ENCODE assay signal across 19 cellular contexts in genomic region chr10:17094844-17095243, GRCh38. TPM values are rescaled to one million over a fixed set of nuclear protein-coding genes. Genes with fewer than 3 reads are reported as not detected.
DNase-seq lines count a peak whose midpoint lies in the region; ATAC-seq, FAIRE-seq and TF ChIP-seq lines count a peak whose summit lies in the region.
"Had no signal": no experiment of that assay in that cellular context is flagged by ENCODE, and none has a peak within 500 bp of the region (broad histone marks: within the 10 kb centered on the region; RNA-seq: fewer than 3 reads in every experiment).

No MANE protein-coding gene starts in this region.

- H3K4me2 ChIP-seq in K562 (ENCODE audit: insufficient read depth, low read length) = no peak overlapping the region
- H3K4me2 ChIP-seq: A549; BLaER1 treated with 17β-estradiol and CSF1 and Interleukin-3, amounts not matched to agents 10 nM and 100 nM had no signal

- no peak for FAIRE-seq in K562 (lab: Jason Lieb, UNC)
- peak; percentile 6 for FAIRE-seq in kidney (lab: Jason Lieb, UNC)
- FAIRE-seq: D721Med, GM12891, GM19239 had no signal

- no peak for TF ChIP-seq EP300 in K562 (IDR thresholded peaks at IDR 0.05; ENCODE audit: low read length)

- no TSS peak for BruUV-seq in K562 (replicated peaks; lab: Mats Ljungman, UMichigan)

- no peak for TF ChIP-seq CTCF in HEK293 (tag by site-specific recombination; IDR thresholded peaks at IDR 0.05)
- TF ChIP-seq CTCF in K562 (IDR thresholded peaks at IDR 0.05 in 2 of 3, conservative IDR thresholded peaks at IDR 0.05 in 1 of 3; ENCODE audit: insufficient read depth in 2 of 3, low read depth in 1 of 3, low read length in 3 of 3) = no peak
- TF ChIP-seq CTCF in kidney (IDR thresholded peaks at IDR 0.05; ENCODE audit: borderline replicate concordance, extremely low read depth, insufficient read depth) = no peak

- CTCF ChIA-PET in HEK293 (lab: Yijun Ruan, JAX) = no interaction called here
- CTCF ChIA-PET in K562 (lab: Yijun Ruan, JAX; ENCODE audit: low intra/inter-chr PET ratio) = no interaction called here

- no peaks in the 10 kb centered on the region for H4K20me1 ChIP-seq in K562 (replicated peaks; ENCODE audit: control insufficient read depth, insufficient read depth, low read length)
- H4K20me1 ChIP-seq: BLaER1 treated with 17β-estradiol and CSF1 and Interleukin-3, amounts not matched to agents 10 nM and 100 nM had no signal

- DNase-seq in K562 (ENCODE audit: extremely low read depth in 1 of 4, low spot score in 3 of 4) = no peak
- DNase-seq in kidney = no peak
- DNase-seq in NCI-H524 (lab: John Stamatoyannopoulos, UW) = no peak
- no peak for DNase-seq in NCI-H2196 treated with DMSO at 0.1 percent for 48 hours (lab: John Stamatoyannopoulos, UW; ENCODE audit: unreplicated experiment)
- DNase-seq: AML-193; Caco-2; Calu3; CD4-positive, alpha-beta T cell; CD8-positive, alpha-beta T cell; DMS79 treated with DMSO at 0.1 percent for 48 hours; GF-D8 had no signal

- ATAC-seq in K562 = no peak
- ATAC-seq: A549; CD8-positive, alpha-beta T cell had no signal

- intact Hi-C loops in K562 (cut with micrococcal nuclease) (no loop called here), kidney (cut with DNase I) (no loop called here)

- TF ChIP-seq POLR2A in K562 (conservative IDR thresholded peaks at IDR 0.05) = no peak

- H2AFZ ChIP-seq in K562 (ENCODE audit: low read depth, low read length) = no peak overlapping the region

- in situ Hi-C loops in K562 (cut with MboI) = no loop called here

- no peaks in the 10 kb centered on the region for H3K9me1 ChIP-seq in K562 (ENCODE audit: control insufficient read depth, insufficient read depth, low read length)

- no peak for TF ChIP-seq RAD21 in K562 (CRISPR knock-in tag; conservative IDR thresholded peaks at IDR 0.05 in 1 of 2, IDR thresholded peaks at IDR 0.05 in 1 of 2)

- no peaks in the 10 kb centered on the region for H3K79me2 ChIP-seq in K562 (ENCODE audit: control insufficient read depth, insufficient read depth, low read length)

- H3K4me3 ChIP-seq in HEK293 (ENCODE audit: low read depth, low read length) (no peak overlapping the region), K562 (no peak overlapping the region), kidney (ENCODE audit: low read length in 2 of 2) (no peak overlapping the region)
- H3K4me3 ChIP-seq: A549; BLaER1 treated with 17β-estradiol and CSF1 and Interleukin-3, amounts not matched to agents 10 nM and 100 nM had no signal

- H3K36me3 ChIP-seq in HEK293 (ENCODE audit: control insufficient read depth in 2 of 2, insufficient read depth in 1 of 2, low read length in 2 of 2) (no peaks in the 10 kb centered on the region), K562 (ENCODE audit: control insufficient read depth, insufficient read depth, low read length) (no peaks in the 10 kb centered on the region), kidney (ENCODE audit: control insufficient read depth in 1 of 2, insufficient read depth in 2 of 2, low read length in 2 of 2) (peaks cover 0 to 2% of the 10 kb centered on the region in 2 donors)
- H3K36me3 ChIP-seq: BLaER1 treated with 17β-estradiol and CSF1 and Interleukin-3, amounts not matched to agents 10 nM and 100 nM had no signal

- no peaks in the 10 kb centered on the region for H3K4me1 ChIP-seq in HEK293 (ENCODE audit: control insufficient read depth, insufficient read depth, low read length)
- no peaks in the 10 kb centered on the region; a peak in 2 of 5 replicates for H3K4me1 ChIP-seq in K562 (replicated peaks in 1 of 2; ENCODE audit: control insufficient read depth in 2 of 2, insufficient read depth in 2 of 2, low read length in 2 of 2)
- no peaks in the 10 kb centered on the region for H3K4me1 ChIP-seq in kidney (ENCODE audit: control insufficient read depth in 1 of 2, insufficient read depth in 1 of 2, low read depth in 1 of 2, low read length in 2 of 2)
- H3K4me1 ChIP-seq: A549, Caco-2 had no signal

- no peak overlapping the region for H3K27ac ChIP-seq in HEK293 (ENCODE audit: extremely low read depth, low read depth, low read length)
- H3K27ac ChIP-seq in K562 (ENCODE audit: extremely low read depth, low read depth, low read length) = no peak overlapping the region
- no peak overlapping the region for H3K27ac ChIP-seq in kidney (ENCODE audit: low read depth in 2 of 2, low read length in 2 of 2)
- H3K27ac ChIP-seq: 22Rv1; A549; BLaER1 treated with 17β-estradiol and CSF1 and Interleukin-3, amounts not matched to agents 10 nM and 100 nM; C4-2B had no signal

- POLR2A ChIA-PET in HEK293 (lab: Yijun Ruan, JAX) = no interaction called here
- POLR2A ChIA-PET in K562 (lab: Yijun Ruan, JAX) = no interaction called here

- no peaks in the 10 kb centered on the region for H3K9me3 ChIP-seq in HEK293 (ENCODE audit: control insufficient read depth, insufficient read depth, low read depth, low read length)
- no peaks in the 10 kb centered on the region for H3K9me3 ChIP-seq in K562 (replicated peaks; ENCODE audit: control insufficient read depth, insufficient read depth, low read depth, low read length)
- no peaks in the 10 kb centered on the region for H3K9me3 ChIP-seq in kidney (ENCODE audit: control insufficient read depth in 1 of 2, low read length in 2 of 2)
- H3K9me3 ChIP-seq: Caco-2 had no signal

- no peak overlapping the region for H3K9ac ChIP-seq in K562 (ENCODE audit: insufficient read depth in 1 of 2, low read depth in 2 of 2, low read length in 2 of 2)
- H3K9ac ChIP-seq in kidney (ENCODE audit: low read length in 2 of 2) = no peak overlapping the region
- H3K9ac ChIP-seq: BLaER1 treated with 17β-estradiol and CSF1 and Interleukin-3, amounts not matched to agents 10 nM and 100 nM had no signal

- H3K27me3 ChIP-seq in K562 (ENCODE audit: control insufficient read depth in 2 of 2, insufficient read depth in 2 of 2, low read length in 2 of 2) = no peaks in the 10 kb centered on the region
- H3K27me3 ChIP-seq: BLaER1 treated with 17β-estradiol and CSF1 and Interleukin-3, amounts not matched to agents 10 nM and 100 nM had no signal

TF ChIP-seq in HEK293, 187 proteins besides CTCF, POLR2A, EP300 and RAD21 (continues in another document):
- TF ChIP-seq ZNF626 (tag by site-specific recombination; IDR thresholded peaks at IDR 0.05) = 0 out of 2 replicates have a peak, but pooled peaks have one; percentile 67
- peak; percentile 68 for TF ChIP-seq SETDB1 (IDR thresholded peaks at IDR 0.05; ENCODE audit: insufficient read length, low read length)
- TF ChIP-seq ZNF24 (tag by site-specific recombination; IDR thresholded peaks at IDR 0.05) = 0 out of 2 replicates have a peak, but pooled peaks have one; percentile 50
- TF ChIP-seq HOXC10 (CRISPR knock-in tag; IDR thresholded peaks at IDR 0.05) = no peak
- no peak for TF ChIP-seq ZNF555 (tag by site-specific recombination; conservative IDR thresholded peaks at IDR 0.05)
- TF ChIP-seq ZNF391 (tag by site-specific recombination; IDR thresholded peaks at IDR 0.05; ENCODE audit: borderline replicate concordance, low read depth) = no peak
- TF ChIP-seq ZFP3 (tag by site-specific recombination; IDR thresholded peaks at IDR 0.05; ENCODE audit: low read depth) = no peak
- no peak for TF ChIP-seq ZNF354C (tag by site-specific recombination; IDR thresholded peaks at IDR 0.05; ENCODE audit: borderline replicate concordance, low read depth)

TF ChIP-seq in K562, 482 proteins besides CTCF, POLR2A, EP300 and RAD21:
- peak; percentile 96 for TF ChIP-seq RBM25 (IDR thresholded peaks at IDR 0.05; ENCODE audit: low read depth, low read length, severe bottlenecking)
- peak; percentile 69; the same call in 1 of the 2 replicates for TF ChIP-seq TRIM28 (IDR thresholded peaks at IDR 0.05)
- peak; percentile 53; the same call in 1 of the 2 replicates for TF ChIP-seq CHAMP1 (IDR thresholded peaks at IDR 0.05)
- TF ChIP-seq SMARCA5 (IDR thresholded peaks at IDR 0.05) = peak; percentile 38; the same call in 1 of the 2 replicates
- TF ChIP-seq TAL1 (IDR thresholded peaks at IDR 0.05) = no peak

RNA-seq across cellular contexts. Expression of gene CUBN, which starts 34.8 kb away (rescaled TPM):
- total RNA-seq in K562 (2011; cell fraction: chromatin; rRNA removed; ENCODE audit: low replicate concordance) = 0.55 and 0.67 TPM in 2 replicates
- total RNA-seq in K562 (2011; cell fraction: nucleolus; rRNA removed) = 0.50 and 0.79 TPM in 2 replicates
- total RNA-seq in K562 (2011; cell fraction: nucleoplasm; rRNA removed) = 0.38 and 0.95 TPM in 2 replicates
- total RNA-seq in K562 (2014; rRNA removed) (0.08 and 0.09 TPM in 2 replicates), K562 (2014; rRNA removed; fragmentation: Illumina TruSeq; extraction: Trizol) (0.13 and 0.33 TPM in 2 replicates), K562 (2015; rRNA removed; fragmentation: Illumina TruSeq; extraction: Trizol) (0.22 and 0.23 TPM in 2 replicates), K562 (2021) (0.09 and 0.22 TPM in 2 replicates), kidney (14.8 TPM)
- polyA plus RNA-seq in K562 (2011; rRNA removed) (0.18 and 0.22 TPM in 2 replicates), K562 (2014; fragmentation: Illumina TruSeq; extraction: Trizol) (0.09 and 0.17 TPM in 2 replicates), K562 (2014; fragmentation: Nextera tagmentation; extraction: Ambion mirVana) (under 1 TPM; 0.04 TPM), K562 (2014; rRNA removed) (0.09 and 0.61 TPM in 2 replicates), kidney (ENCODE audit: insufficient read depth, low read depth, low replicate concordance) (31.6 TPM)
- polyA plus RNA-seq in K562 (2011; cell fraction: cytosol; rRNA removed) = 0.03 and 0.07 TPM in 2 replicates
- polyA plus RNA-seq in K562 (2011; cell fraction: nucleus; rRNA removed) = 0.48 and 1.2 TPM in 2 replicates
- 0.12 and 0.79 TPM in 2 replicates for polyA plus RNA-seq in K562 (2012)
- polyA minus RNA-seq in K562 (2011; rRNA and poly(A)+ RNA removed) = 0.48 and 0.67 TPM in 2 replicates
- polyA minus RNA-seq in K562 (2011; cell fraction: cytosol; rRNA and poly(A)+ RNA removed) = not detected in 2 replicates
- 0.40 and 1.6 TPM in 2 replicates for polyA minus RNA-seq in K562 (2011; cell fraction: nucleus; rRNA and poly(A)+ RNA removed)

Comparison
In these comparisons a context has a peak if more than half of its experiments do, and no peak if none do; other contexts are left out.
1. Of the 44 proteins assayed by ChIP-seq in both K562 and HEK293: peak only in K562: TRIM28; only in HEK293: SETDB1 and ZNF24; in both: none; in neither: 41.